In the genomic region with DNA sequence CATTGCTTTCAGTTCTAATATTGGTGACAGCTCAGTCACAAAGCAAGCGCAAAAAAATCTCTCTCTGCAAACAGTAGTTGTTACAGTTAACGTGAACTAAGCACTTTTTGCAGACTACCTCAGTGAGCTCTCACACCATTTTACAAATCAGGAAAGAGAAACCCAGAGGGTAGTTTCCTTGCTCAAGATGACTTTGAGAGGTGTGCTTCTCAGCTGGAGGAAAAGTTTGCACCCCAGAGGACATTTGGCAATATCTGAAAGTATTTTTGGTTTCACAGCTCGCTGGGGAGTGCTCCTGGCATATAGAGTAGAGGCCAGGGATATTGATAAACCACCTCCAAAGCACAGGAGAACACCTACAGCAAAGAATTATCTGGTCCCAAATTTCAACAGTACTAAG, we compare ENCODE assay signal across 26 cellular contexts.
"Had no signal": no experiment of that assay in that cellular context is flagged by ENCODE, and none has a peak within 500 bp of the region (broad histone marks: within the 10 kb centered on the region; RNA-seq: fewer than 3 reads in every experiment).

No MANE protein-coding gene starts in this region.

- H3K9me3 ChIP-seq: suprapubic skin, testis, thoracic aorta, thyroid gland, tibial artery, transverse colon, upper lobe of right lung, uterus, vagina had no signal

- DNase-seq: stimulated activated CD4-positive, alpha-beta T cell treated with anti-CD3 and anti-CD28 coated beads, Interleukin-2, amount 100 ng/mL, for 48 hours; stimulated activated CD4-positive, alpha-beta T cell treated with anti-CD3 and anti-CD28 coated beads, Interleukin-4, amount 100 ng/mL, for 1 hour; stimulated activated CD4-positive, alpha-beta T cell treated with anti-CD3 and anti-CD28 coated beads, Interleukin-4, amount 100 ng/mL, for 24 hours; stimulated activated CD4-positive, alpha-beta T cell treated with anti-CD3 and anti-CD28 coated beads, Interleukin-4, amount 100 ng/mL, for 4 hours; stimulated activated CD8-positive, alpha-beta memory T cell treated with anti-CD3 and anti-CD28 coated beads, Interleukin-4, amount 100 ng/mL, for 48 hours; stimulated activated naive B cell treated with anti-CD40 and anti-IgM and Interleukin-4, amounts not matched to agents 10 μg/mL and 1 μg/mL and 100 μg/mL, for 72 hours; stimulated activated naive CD4-positive, alpha-beta T cell; stimulated activated naive CD4-positive, alpha-beta T cell treated with Interleukin-2 at 50 U/mL for 16 hours; stimulated activated naive CD8-positive, alpha-beta T cell treated with anti-CD3 and anti-CD28 coated beads, Interleukin-15, amount 100 ng/mL, for 72 hours; stimulated activated naive CD8-positive, alpha-beta T cell treated with anti-CD3 and anti-CD28 coated beads, Interleukin-15, Interleukin-2, amounts not matched to agents 100 U/mL and 50 U/mL, for 24 hours; stomach; substantia nigra; testis; thyroid gland; tibial artery; transverse colon; trophoblast cell; upper lobe of left lung; upper lobe of right lung; uterus had no signal

- ATAC-seq: stimulated activated effector memory CD8-positive, alpha-beta T cell treated with anti-CD3 and anti-CD28 coated beads, Interleukin-12 subunit alpha, Interleukin-12 subunit beta, amount 100 ng/mL, for 72 hours; stimulated activated memory B cell treated with anti-CD40 and anti-IgM and Interleukin-4, amounts not matched to agents 10 μg/mL and 1 μg/mL and 100 μg/mL, for 72 hours; stimulated activated naive B cell treated with anti-CD40 and anti-IgM and Interleukin-4, amounts not matched to agents 10 μg/mL and 1 μg/mL and 100 μg/mL, for 72 hours; stimulated activated naive CD8-positive, alpha-beta T cell treated with anti-CD3 and anti-CD28 coated beads, Interleukin-15, amount 100 ng/mL, for 72 hours; stimulated activated naive CD8-positive, alpha-beta T cell treated with anti-CD3 and anti-CD28 coated beads, Interleukin-15, Interleukin-2, amounts not matched to agents 100 U/mL and 50 U/mL, for 24 hours; upper lobe of right lung had no signal

- H3K27ac ChIP-seq: stomach, suprapubic skin, testis, thoracic aorta, thyroid gland, tibial artery, tibial nerve, transverse colon, upper lobe of left lung, upper lobe of right lung, uterus, vagina had no signal

- H3K27me3 ChIP-seq: stomach, suprapubic skin, testis, thyroid gland, tibial artery, tibial nerve, transverse colon, upper lobe of left lung, upper lobe of right lung, uterus, vagina had no signal

- H3K4me3 ChIP-seq: stomach, suprapubic skin, testis, thoracic aorta, thyroid gland, tibial artery, tibial nerve, transverse colon, upper lobe of left lung, upper lobe of right lung, uterus, vagina had no signal

- H3K4me1 ChIP-seq: stomach, suprapubic skin, testis, thyroid gland, tibial artery, tibial nerve, transverse colon, upper lobe of left lung, upper lobe of right lung, uterus, vagina had no signal

- H3K36me3 ChIP-seq: stomach, suprapubic skin, thoracic aorta, thyroid gland, tibial artery, tibial nerve, transverse colon, upper lobe of left lung, upper lobe of right lung, uterus, vagina had no signal
